In genomic region chr1:164611754-164612642, GRCh38 we compare ENCODE assay signal across 8 cellular contexts. TPM values are rescaled to one million over a fixed set of nuclear protein-coding genes. Genes with fewer than 3 reads are reported as not detected.
DNase-seq lines count a peak whose midpoint lies in the region; ATAC-seq and TF ChIP-seq lines count a peak whose summit lies in the region.

No MANE protein-coding gene starts in this region.

- DNase-seq in GM03348 (ENCODE audit: low spot score) (peak; percentile 30), NCI-H510A treated with DMSO at 0.1 percent for 48 hours (lab: John Stamatoyannopoulos, UW) (peak; percentile 89), osteocyte (ENCODE audit: extremely low spot score, unreplicated experiment) (no peak), GM13976 (ENCODE audit: low spot score) (no peak), germinal center (ENCODE audit: low spot score) (no peak)

- peaks cover 48% of the 10 kb centered on the region for H3K4me1 Mint-ChIP-seq in osteocyte (ENCODE audit: unreplicated experiment)

- in situ Hi-C loops in GM13976 (cut with MboI; ENCODE audit: low sequenced_read_pairs, unreplicated experiment): no loop called here

- H3K27ac Mint-ChIP-seq in osteocyte (ENCODE audit: unreplicated experiment): peak overlapping the region; percentile 24

- no peaks in the 10 kb centered on the region for H3K9me3 Mint-ChIP-seq in osteocyte (ENCODE audit: unreplicated experiment)

- no peaks in the 10 kb centered on the region for H3K36me3 Mint-ChIP-seq in osteocyte (ENCODE audit: unreplicated experiment)

- ATAC-seq in esophagus mucosa (peak; percentile 84), HG02678 (IDR thresholded peaks at IDR 0.05; ENCODE audit: unreplicated experiment) (no peak), HG02973 (IDR thresholded peaks at IDR 0.05; ENCODE audit: unreplicated experiment) (no peak)

- H3K4me3 Mint-ChIP-seq in osteocyte (ENCODE audit: unreplicated experiment): no peak overlapping the region

- no peaks in the 10 kb centered on the region for H3K27me3 Mint-ChIP-seq in osteocyte (ENCODE audit: unreplicated experiment)

- TF ChIP-seq CTCF in osteocyte (IDR thresholded peaks at IDR 0.05) (no peak), GM13976 (IDR thresholded peaks at IDR 0.05; ENCODE audit: borderline replicate concordance, control extremely low read depth, extremely low read depth, insufficient read depth, missing control alignments) (no peak)

RNA-seq across cellular contexts. Expression of gene PBX1, which starts 53.0 kb away (rescaled TPM):
- total RNA-seq in esophagus mucosa (31.5 TPM), osteocyte (27.9 and 29.7 TPM in 2 replicates)

Comparison
In these comparisons a context has a peak if more than half of its experiments do, and no peak if none do; other contexts are left out.
1. DNase-seq: peak in GM03348 (single experiment) and NCI-H510A treated with DMSO at 0.1 percent for 48 hours (single experiment); none in osteocyte (single experiment), GM13976 (single experiment) and germinal center (single experiment).